Comparison of ENCODE assay signal across 15 cellular contexts in genomic region chr7:151299530-151299929, GRCh38. TPM values are rescaled to one million over a fixed set of nuclear protein-coding genes. Genes with fewer than 3 reads are reported as not detected.
DNase-seq lines count a peak whose midpoint lies in the region; ATAC-seq, FAIRE-seq and TF ChIP-seq lines count a peak whose summit lies in the region.
"Had no signal": no experiment of that assay in that cellular context is flagged by ENCODE, and none has a peak within 500 bp of the region (broad histone marks: within the 10 kb centered on the region; RNA-seq: fewer than 3 reads in every experiment).

No MANE protein-coding gene starts in this region.

- H3K4me3 ChIP-seq in A549: no peak overlapping the region
- H3K4me3 ChIP-seq in K562: no peak overlapping the region

- TF ChIP-seq EP300 in A549 (IDR thresholded peaks at IDR 0.05) (no peak), K562 (IDR thresholded peaks at IDR 0.05; ENCODE audit: low read length) (no peak)

- FAIRE-seq in A549 (lab: Jason Lieb, UNC) (no peak), K562 (lab: Jason Lieb, UNC) (no peak)
- FAIRE-seq: D721Med had no signal

- no peak overlapping the region for H2BK20ac ChIP-seq in H9 (ENCODE audit: low read depth, low read length, poor library complexity, severe bottlenecking)

- peaks cover 0 to 2% of the 10 kb centered on the region in 2 experiments; a peak in 1 of 4 replicates for H3K4me1 Mint-ChIP-seq in H9

- POLR2A ChIA-PET in A549 (lab: Yijun Ruan, JAX) (no interaction called here), K562 (lab: Yijun Ruan, JAX) (no interaction called here)

- TF ChIP-seq CTCF in A549 (IDR thresholded peaks at IDR 0.05): no peak
- no peak for TF ChIP-seq CTCF in H9 (conservative IDR thresholded peaks at IDR 0.05)
- TF ChIP-seq CTCF in K562 (IDR thresholded peaks at IDR 0.05 in 2 of 3, conservative IDR thresholded peaks at IDR 0.05 in 1 of 3; ENCODE audit: insufficient read depth in 2 of 3, low read depth in 1 of 3, low read length in 3 of 3): no peak

- peaks cover 70% of the 10 kb centered on the region for H3K27me3 Mint-ChIP-seq in H9 (ENCODE audit: low read depth)

- H3K9ac ChIP-seq in H9 (ENCODE audit: extremely low read depth, insufficient read length, low read length) (no peak overlapping the region), K562 (ENCODE audit: insufficient read depth in 1 of 2, low read depth in 2 of 2, low read length in 2 of 2) (no peak overlapping the region)

- no peak overlapping the region for H2AK5ac ChIP-seq in H9 (ENCODE audit: insufficient read length, low read length)

- H4K91ac ChIP-seq in H9 (ENCODE audit: insufficient read length, low read depth, low read length): no peak overlapping the region

- no peak overlapping the region for H2BK120ac ChIP-seq in H9 (ENCODE audit: low read depth, low read length, poor library complexity, severe bottlenecking)

- TF ChIP-seq POLR2A in A549 (IDR thresholded peaks at IDR 0.05; ENCODE audit: low read length) (peak; percentile 38; the same call in 1 of the 2 replicates), K562 (conservative IDR thresholded peaks at IDR 0.05) (no peak)

- no peak for TF ChIP-seq RAD21 in A549 (conservative IDR thresholded peaks at IDR 0.05 in 1 of 2, IDR thresholded peaks at IDR 0.05 in 1 of 2)
- no peak for TF ChIP-seq RAD21 in K562 (CRISPR knock-in tag; conservative IDR thresholded peaks at IDR 0.05 in 1 of 2, IDR thresholded peaks at IDR 0.05 in 1 of 2)

- no peak for ATAC-seq in A549
- no peak for ATAC-seq in K562
- no peak for ATAC-seq in left lobe of liver
- ATAC-seq: HCT116 had no signal

- H3K27me3 ChIP-seq in H9 (ENCODE audit: insufficient read depth, low read length): no peaks in the 10 kb centered on the region; the same call in 1 of the 2 replicates
- peaks cover 17 to 39% of the 10 kb centered on the region in 2 experiments; a peak in 4 of 5 replicates for H3K27me3 ChIP-seq in K562 (ENCODE audit: control insufficient read depth in 2 of 2, insufficient read depth in 2 of 2, low read length in 2 of 2)

- H2BK15ac ChIP-seq in H9 (ENCODE audit: low read depth, low read length): no peak overlapping the region

- H3K14ac ChIP-seq in H9 (ENCODE audit: insufficient read depth, low read length): no peak overlapping the region

- H4K8ac ChIP-seq in H9 (replicated peaks; ENCODE audit: insufficient read length, low read depth, low read length): no peak overlapping the region

- peak overlapping the region; percentile 5 for H3K56ac ChIP-seq in H9 (ENCODE audit: insufficient read length, low read depth, low read length)

- H3K23ac ChIP-seq in H9 (ENCODE audit: insufficient read length, low read depth, low read length): no peak overlapping the region

- H3K4me3 Mint-ChIP-seq in H9: no peak overlapping the region
- H3K4me3 Mint-ChIP-seq: CD4-positive, alpha-beta memory T cell had no signal

- H3K9me3 ChIP-seq in A549 (peaks cover 10% of the 10 kb centered on the region; the same call in 2 of the 3 replicates), H9 (ENCODE audit: control insufficient read depth, low read depth, low read length) (no peaks in the 10 kb centered on the region), K562 (replicated peaks; ENCODE audit: control insufficient read depth, insufficient read depth, low read depth, low read length) (no peaks in the 10 kb centered on the region; the same call in 1 of the 2 replicates)

- H3T11ph ChIP-seq in H9 (ENCODE audit: low read length): no peak overlapping the region

- H3K79me2 ChIP-seq in H9 (ENCODE audit: insufficient read depth, low read length): no peaks in the 10 kb centered on the region
- no peaks in the 10 kb centered on the region for H3K79me2 ChIP-seq in K562 (ENCODE audit: control insufficient read depth, insufficient read depth, low read length)

- no peak overlapping the region for H2BK12ac ChIP-seq in H9 (ENCODE audit: insufficient read length, low read depth, low read length)

- no peak overlapping the region for H3K27ac ChIP-seq in A549
- H3K27ac ChIP-seq in H9 (ENCODE audit: insufficient read length, low read depth, low read length): no peak overlapping the region
- no peak overlapping the region for H3K27ac ChIP-seq in K562 (ENCODE audit: extremely low read depth, low read depth, low read length)
- H3K27ac ChIP-seq: C4-2B had no signal

- intact Hi-C loops in K562 (cut with micrococcal nuclease): no loop called here

- H3K4me1 ChIP-seq in A549 (no peaks in the 10 kb centered on the region), H9 (ENCODE audit: insufficient read depth, low read length) (no peaks in the 10 kb centered on the region), K562 (replicated peaks in 1 of 2; ENCODE audit: control insufficient read depth in 2 of 2, insufficient read depth in 2 of 2, low read length in 2 of 2) (peaks cover 3 to 8% of the 10 kb centered on the region in 2 experiments; a peak in 4 of 5 replicates)
- H3K4me1 ChIP-seq: BE2C had no signal

- in situ Hi-C loops in K562 (cut with MboI): no loop called here

- H2AFZ ChIP-seq in H9 (ENCODE audit: low read length): no peak overlapping the region
- H2AFZ ChIP-seq in K562 (ENCODE audit: low read depth, low read length): no peak overlapping the region

- no peaks in the 10 kb centered on the region for H3K79me1 ChIP-seq in H9 (ENCODE audit: insufficient read depth, low read depth, low read length, poor library complexity, severe bottlenecking)

- H3K23me2 ChIP-seq in H9 (ENCODE audit: insufficient read length, low read depth, low read length, poor library complexity, severe bottlenecking): no peaks in the 10 kb centered on the region

- peak overlapping the region in 2 of 3 experiments; percentile 16 to 23; a peak in 1 of 7 replicates for H3K27ac Mint-ChIP-seq in H9

- no TSS peak for BruUV-seq in K562 (replicated peaks; lab: Mats Ljungman, UMichigan)

- no peaks in the 10 kb centered on the region for H4K20me1 ChIP-seq in H9 (ENCODE audit: control insufficient read depth, insufficient read depth, insufficient read length)
- no peaks in the 10 kb centered on the region for H4K20me1 ChIP-seq in K562 (replicated peaks; ENCODE audit: control insufficient read depth, insufficient read depth, low read length)

- H2BK5ac ChIP-seq in H9 (ENCODE audit: insufficient read length, low read length): no peak overlapping the region

- WGBS in A549 (ENCODE audit: missing lambda C conversion rate): 49% methylated on average over 6 of the region's 6 CpGs
- no CpG with 5 or more reads among the region's 6 CpGs for WGBS in H9 (ENCODE audit: extremely low coverage, insufficient read length, low lambda C conversion rate)
- WGBS in K562 (ENCODE audit: insufficient coverage, low coverage, missing lambda C conversion rate): 2% methylated on average over 6 of the region's 6 CpGs

- no peak overlapping the region for H3K4ac ChIP-seq in H9 (ENCODE audit: low read depth, low read length)

- CTCF ChIA-PET in A549 (lab: Yijun Ruan, JAX) (interaction anchor here (0.8 to 4.0 kb wide), 5 partner anchors 11 to 56 kb away, joined by 3 to 21 read pairs (median 5); no protein-coding TSS in a partner anchor), K562 (lab: Yijun Ruan, JAX; ENCODE audit: low intra/inter-chr PET ratio) (interaction anchor here (0.6 kb wide), 1 partner anchor 1877 kb away, joined by 3 read pairs; no protein-coding TSS in a partner anchor)

- H3K4me2 ChIP-seq in A549 (no peak overlapping the region), H9 (ENCODE audit: insufficient read depth, insufficient read length, low read length) (no peak overlapping the region), K562 (ENCODE audit: insufficient read depth, low read length) (no peak overlapping the region)

- no peak overlapping the region for H3K18ac ChIP-seq in H9 (ENCODE audit: insufficient read length, low read depth, low read length)

- no peak overlapping the region for H4K5ac ChIP-seq in H9 (ENCODE audit: insufficient read length, low read depth, low read length)

- peaks cover 7 to 16% of the 10 kb centered on the region in 2 experiments for H3K9me3 Mint-ChIP-seq in H9

- no peaks in the 10 kb centered on the region for H3K9me1 ChIP-seq in K562 (ENCODE audit: control insufficient read depth, insufficient read depth, low read length)

- H3K36me3 Mint-ChIP-seq in H9 (ENCODE audit: insufficient read depth in 1 of 3, low read depth in 3 of 3): peaks cover 0 to 4% (median 0%) of the 10 kb centered on the region in 3 experiments; a peak in 3 of 7 replicates

- H3K36me3 ChIP-seq in K562 (ENCODE audit: control insufficient read depth, insufficient read depth, low read length): no peaks in the 10 kb centered on the region
- H3K36me3 ChIP-seq: BE2C had no signal

- DNase-seq in A549 (ENCODE audit: low read depth in 1 of 2, low spot score in 1 of 2) (no peak), H9 (peak; percentile 10), K562 (ENCODE audit: extremely low read depth in 1 of 4, low spot score in 3 of 4) (no peak), left lobe of liver (ENCODE audit: low spot score) (peak; percentile 14), Kasumi-1 (lab: John Stamatoyannopoulos, UW) (no peak), anterior cingulate cortex (lab: John Stamatoyannopoulos, UW) (no peak), HUDEP-2 (lab: John Stamatoyannopoulos, UW; ENCODE audit: unreplicated experiment in 76 of 76) (no peak)
- DNase-seq: BE2C; CD4-positive, alpha-beta memory T cell; DMS153; DND-41; GDM1 had no signal

RNA-seq across cellular contexts. Expression of gene NUB1, which starts 42.1 kb away (rescaled TPM):
- 65.6 and 105 TPM in 2 replicates for polyA plus RNA-seq in A549 (2011; rRNA removed)
- 26.2 and 28.3 TPM in 2 replicates for polyA plus RNA-seq in A549 (2012; cell fraction: cytosol; rRNA removed)
- 34.2 and 37.4 TPM in 2 replicates for polyA plus RNA-seq in A549 (2012; cell fraction: nucleus; rRNA removed)
- 42.5 to 45.1 TPM (median 45.0 TPM) in 3 replicates for polyA plus RNA-seq in A549 (2017; fragmentation: RNase III; extraction: RNeasy Plus Mini Kit Qiagen cat#74134 plus additional on column Dnase treatment)
- 32.4 and 36.7 TPM in 2 replicates for polyA minus RNA-seq in A549 (2011; rRNA and poly(A)+ RNA removed)
- total RNA-seq in H9 (2021): 45.8 and 48.5 TPM in 2 replicates
- total RNA-seq in K562 (2011; cell fraction: chromatin; rRNA removed; ENCODE audit: low replicate concordance): 62.3 and 136 TPM in 2 replicates
- total RNA-seq in K562 (2011; cell fraction: nucleolus; rRNA removed): 36.0 and 40.3 TPM in 2 replicates
- 73.5 and 98.2 TPM in 2 replicates for total RNA-seq in K562 (2011; cell fraction: nucleoplasm; rRNA removed)
- total RNA-seq in K562 (2014; rRNA removed): 67.8 and 89.7 TPM in 2 replicates
- total RNA-seq in K562 (2014; rRNA removed; fragmentation: Illumina TruSeq; extraction: Trizol): 75.8 and 103 TPM in 2 replicates
- 101 and 114 TPM in 2 replicates for total RNA-seq in K562 (2015; rRNA removed; fragmentation: Illumina TruSeq; extraction: Trizol)
- 55.3 and 58.0 TPM in 2 replicates for total RNA-seq in K562 (2021)
- polyA plus RNA-seq in K562 (2011; rRNA removed): 57.8 and 85.2 TPM in 2 replicates
- 52.6 and 53.7 TPM in 2 replicates for polyA plus RNA-seq in K562 (2011; cell fraction: cytosol; rRNA removed)
- 57.7 and 63.4 TPM in 2 replicates for polyA plus RNA-seq in K562 (2011; cell fraction: nucleus; rRNA removed)
- polyA plus RNA-seq in K562 (2012): 81.3 and 105 TPM in 2 replicates
- 86.5 and 159 TPM in 2 replicates for polyA plus RNA-seq in K562 (2014; fragmentation: Illumina TruSeq; extraction: Trizol)
- polyA plus RNA-seq in K562 (2014; fragmentation: Nextera tagmentation; extraction: Ambion mirVana): 10 to 100 TPM; 43.2 to 63.4 TPM
- polyA plus RNA-seq in K562 (2014; rRNA removed): 81.6 and 99.3 TPM in 2 replicates
- polyA minus RNA-seq in K562 (2011; rRNA and poly(A)+ RNA removed): 47.7 and 54.1 TPM in 2 replicates
- polyA minus RNA-seq in K562 (2011; cell fraction: cytosol; rRNA and poly(A)+ RNA removed): 25.1 and 34.5 TPM in 2 replicates
- polyA minus RNA-seq in K562 (2011; cell fraction: nucleus; rRNA and poly(A)+ RNA removed): 26.9 and 36.3 TPM in 2 replicates
- 19.0 TPM for total RNA-seq in left lobe of liver

RNA-seq across cellular contexts. Expression of gene SMARCD3, which starts 51.0 kb away (rescaled TPM):
- polyA plus RNA-seq in A549 (2011; rRNA removed) (12.5 and 14.5 TPM in 2 replicates), A549 (2017; fragmentation: RNase III; extraction: RNeasy Plus Mini Kit Qiagen cat#74134 plus additional on column Dnase treatment) (10.6 to 11.9 TPM (median 11.6 TPM) in 3 replicates), K562 (2011; rRNA removed) (2.7 and 4.6 TPM in 2 replicates), K562 (2014; fragmentation: Illumina TruSeq; extraction: Trizol) (1.9 and 2.6 TPM in 2 replicates), K562 (2014; fragmentation: Nextera tagmentation; extraction: Ambion mirVana) (under 1 TPM; 0.43 to 0.46 TPM), K562 (2014; rRNA removed) (2.6 and 3.0 TPM in 2 replicates)
- polyA plus RNA-seq in A549 (2012; cell fraction: cytosol; rRNA removed): 10.9 and 14.3 TPM in 2 replicates
- polyA plus RNA-seq in A549 (2012; cell fraction: nucleus; rRNA removed): 48.7 and 61.4 TPM in 2 replicates
- 13.0 and 15.2 TPM in 2 replicates for polyA minus RNA-seq in A549 (2011; rRNA and poly(A)+ RNA removed)
- total RNA-seq in H9 (2021) (4.7 and 5.0 TPM in 2 replicates), K562 (2014; rRNA removed) (2.2 and 2.9 TPM in 2 replicates), K562 (2014; rRNA removed; fragmentation: Illumina TruSeq; extraction: Trizol) (1.2 and 1.3 TPM in 2 replicates), K562 (2015; rRNA removed; fragmentation: Illumina TruSeq; extraction: Trizol) (1.5 and 1.8 TPM in 2 replicates), K562 (2021) (2.3 and 3.6 TPM in 2 replicates), left lobe of liver (2.2 TPM)
- 10.6 and 29.3 TPM in 2 replicates for total RNA-seq in K562 (2011; cell fraction: chromatin; rRNA removed; ENCODE audit: low replicate concordance)
- 11.1 and 13.0 TPM in 2 replicates for total RNA-seq in K562 (2011; cell fraction: nucleolus; rRNA removed)
- total RNA-seq in K562 (2011; cell fraction: nucleoplasm; rRNA removed): 9.4 and 19.5 TPM in 2 replicates
- 3.2 and 4.4 TPM in 2 replicates for polyA plus RNA-seq in K562 (2011; cell fraction: cytosol; rRNA removed)
- 26.3 and 28.4 TPM in 2 replicates for polyA plus RNA-seq in K562 (2011; cell fraction: nucleus; rRNA removed)
- polyA plus RNA-seq in K562 (2012): 6.9 and 15.2 TPM in 2 replicates
- polyA minus RNA-seq in K562 (2011; rRNA and poly(A)+ RNA removed): 1.2 and 1.3 TPM in 2 replicates
- polyA minus RNA-seq in K562 (2011; cell fraction: cytosol; rRNA and poly(A)+ RNA removed): 1.9 and 2.6 TPM in 2 replicates
- 3.0 and 3.2 TPM in 2 replicates for polyA minus RNA-seq in K562 (2011; cell fraction: nucleus; rRNA and poly(A)+ RNA removed)

Comparison
In these comparisons a context has a peak if more than half of its experiments do, and no peak if none do; other contexts are left out.
1. DNase-seq: peak in H9 (single experiment) and left lobe of liver (single experiment); none in A549 (0 of 2), K562 (0 of 4), Kasumi-1 (0 of 2), anterior cingulate cortex (0 of 58) and HUDEP-2 (0 of 76).
2. Of the 35 proteins assayed by ChIP-seq in both K562 and A549: peak only in K562: none; only in A549: POLR2A; in both: none; in neither: 33; mixed calls (peak in some experiments, not most) for 1.